13 cellular contexts compared by ENCODE assay signal in genomic region chr3:58630710-58631092, GRCh38. TPM values are rescaled to one million over a fixed set of nuclear protein-coding genes. Genes with fewer than 3 reads are reported as not detected.
"Had no signal": no experiment of that assay in that cellular context is flagged by ENCODE, and none has a peak within 500 bp of the region (broad histone marks: within the 10 kb centered on the region; RNA-seq: fewer than 3 reads in every experiment).

No MANE protein-coding gene starts in this region.

- DNase-seq: NCI-H2029, NCI-H2081 treated with DMSO at 0.1 percent for 48 hours, NCI-H2171, NCI-H510A, NCI-H524 treated with DMSO at 0.1 percent for 48 hours, Right ventricle myocardium superior, SIG-M5 had no signal

- FAIRE-seq: RCC 7860 had no signal

- H3K27me3 ChIP-seq: SJSA1 had no signal

- H3K9ac ChIP-seq: KMS-11 had no signal

- H3K36me3 ChIP-seq: SJSA1 had no signal

- H3K27ac ChIP-seq: KMS-11, SJSA1, SK-N-MC had no signal

- H3K4me3 ChIP-seq: SJSA1, SK-N-MC had no signal

- H3K4me2 ChIP-seq: KMS-11 had no signal

RNA-seq across cellular contexts. Expression of gene FAM3D, which starts 35.9 kb away (rescaled TPM):
- total RNA-seq: HT1080, M059J, Right ventricle myocardium superior, SJSA1 had no signal

RNA-seq across cellular contexts. Expression of gene FAM107A, which starts 53.5 kb away (rescaled TPM):
- total RNA-seq: SJSA1 had no signal
